In the genomic region with DNA sequence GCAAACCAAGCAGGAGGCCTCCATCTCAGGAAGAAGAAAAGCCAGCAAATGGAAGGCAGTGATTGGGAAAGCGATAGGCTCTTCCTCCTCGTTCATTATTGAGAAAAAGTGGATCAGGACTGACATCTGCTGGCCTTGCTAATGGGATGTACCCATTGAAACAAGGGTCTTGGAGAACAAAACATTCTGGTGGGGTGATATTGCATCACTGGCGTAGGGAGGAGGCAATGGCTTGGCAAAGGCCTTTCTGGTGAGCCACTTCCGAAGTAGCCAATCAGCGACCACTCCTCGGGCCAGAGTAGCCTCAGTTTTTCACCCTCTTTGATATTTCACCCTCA, we compare ENCODE assay signal across 9 cellular contexts.
DNase-seq lines count a peak whose midpoint lies in the region; ATAC-seq and TF ChIP-seq lines count a peak whose summit lies in the region.
"Had no signal": no experiment of that assay in that cellular context is flagged by ENCODE, and none has a peak within 500 bp of the region (broad histone marks: within the 10 kb centered on the region; RNA-seq: fewer than 3 reads in every experiment).

No MANE protein-coding gene starts in this region.

- H3K36me3 ChIP-seq in ovary = no peaks in the 10 kb centered on the region
- H3K36me3 ChIP-seq: BLaER1 had no signal

- TF ChIP-seq CTCF in ovary (IDR thresholded peaks at IDR 0.05) = peak in 2 of 3 donors; percentile 19 to 29

- no peak overlapping the region for H3K4me3 Mint-ChIP-seq in natural killer cell treated with Interleukin-12 subunit alpha and Interleukin-12 subunit beta and Interleukin-15 and Interleukin-18, amount 100 ng/mL, for 72 hours

- no peak overlapping the region for H3K27ac ChIP-seq in ovary
- H3K27ac ChIP-seq: BLaER1 had no signal

- intact Hi-C loops in ovary (cut with DNase I) = no loop called here

- in situ Hi-C loops in SK-MEL-5 (cut with HindIII; ENCODE audit: low pct_unique_long_range_greater_than_20kb, low sequenced_read_pairs) = no loop called here

- no peaks in the 10 kb centered on the region for H3K36me3 Mint-ChIP-seq in natural killer cell treated with Interleukin-12 subunit alpha and Interleukin-12 subunit beta and Interleukin-15 and Interleukin-18, amount 100 ng/mL, for 72 hours

- H3K9me3 Mint-ChIP-seq in natural killer cell treated with Interleukin-12 subunit alpha and Interleukin-12 subunit beta and Interleukin-15 and Interleukin-18, amount 100 ng/mL, for 72 hours = no peaks in the 10 kb centered on the region

- ATAC-seq in GM21515 (IDR thresholded peaks at IDR 0.05; ENCODE audit: unreplicated experiment) (no peak), GM19452 (IDR thresholded peaks at IDR 0.05; ENCODE audit: unreplicated experiment) (no peak)
- ATAC-seq in natural killer cell treated with Interleukin-12 subunit alpha and Interleukin-12 subunit beta and Interleukin-15 and Interleukin-18, amount 100 ng/mL, for 72 hours = no peak

- DNase-seq in NCI-H2107 treated with DMSO at 0.1 percent for 48 hours (lab: John Stamatoyannopoulos, UW; ENCODE audit: unreplicated experiment) (peak; percentile 18), NCI-H2107 (lab: John Stamatoyannopoulos, UW) (no peak), SK-MEL-5 (ENCODE audit: low read depth, low spot score) (peak; percentile 85), fibroblast of the conjunctiva (ENCODE audit: low read depth) (peak; percentile 94), ovary (peak in 4 of 5 donors; percentile 23 to 61 (median 34))
- no peak for DNase-seq in natural killer cell treated with Interleukin-12 subunit alpha and Interleukin-12 subunit beta and Interleukin-15 and Interleukin-18, amount 100 ng/mL, for 72 hours (ENCODE audit: low spot score)

- no peak overlapping the region for H3K27ac Mint-ChIP-seq in natural killer cell treated with Interleukin-12 subunit alpha and Interleukin-12 subunit beta and Interleukin-15 and Interleukin-18, amount 100 ng/mL, for 72 hours

- H3K4me3 ChIP-seq in ovary = no peak overlapping the region
- H3K4me3 ChIP-seq: BLaER1 had no signal

- no peaks in the 10 kb centered on the region for H3K4me1 Mint-ChIP-seq in natural killer cell treated with Interleukin-12 subunit alpha and Interleukin-12 subunit beta and Interleukin-15 and Interleukin-18, amount 100 ng/mL, for 72 hours (ENCODE audit: low read depth in 2 of 2)

- H3K9me3 ChIP-seq in ovary = no peaks in the 10 kb centered on the region
- H3K9me3 ChIP-seq: BLaER1 had no signal

- H3K27me3 Mint-ChIP-seq in natural killer cell treated with Interleukin-12 subunit alpha and Interleukin-12 subunit beta and Interleukin-15 and Interleukin-18, amount 100 ng/mL, for 72 hours = no peaks in the 10 kb centered on the region

- H3K4me1 ChIP-seq in ovary (ENCODE audit: insufficient read depth) = peaks cover 3% of the 10 kb centered on the region

- H3K27me3 ChIP-seq in ovary = no peaks in the 10 kb centered on the region
- H3K27me3 ChIP-seq: BLaER1 had no signal

- no peak for TF ChIP-seq POLR2A in ovary (IDR thresholded peaks at IDR 0.05)

- WGBS in ovary, 3 donors = 36 to 42% (median 39%) methylated on average over 6 of the region's 6 CpGs

- no peak for TF ChIP-seq EP300 in ovary (IDR thresholded peaks at IDR 0.05)

Comparison
In these comparisons a context has a peak if more than half of its experiments do, and no peak if none do; other contexts are left out.
1. DNase-seq: peak in NCI-H2107 treated with DMSO at 0.1 percent for 48 hours (single experiment), SK-MEL-5 (single experiment), fibroblast of the conjunctiva (single experiment) and ovary (4 of 5); none in NCI-H2107 (single experiment) and natural killer cell treated with Interleukin-12 subunit alpha and Interleukin-12 subunit beta and Interleukin-15 and Interleukin-18, amount 100 ng/mL, for 72 hours (single experiment).